8 cellular contexts compared by ENCODE assay signal in the genomic region with DNA sequence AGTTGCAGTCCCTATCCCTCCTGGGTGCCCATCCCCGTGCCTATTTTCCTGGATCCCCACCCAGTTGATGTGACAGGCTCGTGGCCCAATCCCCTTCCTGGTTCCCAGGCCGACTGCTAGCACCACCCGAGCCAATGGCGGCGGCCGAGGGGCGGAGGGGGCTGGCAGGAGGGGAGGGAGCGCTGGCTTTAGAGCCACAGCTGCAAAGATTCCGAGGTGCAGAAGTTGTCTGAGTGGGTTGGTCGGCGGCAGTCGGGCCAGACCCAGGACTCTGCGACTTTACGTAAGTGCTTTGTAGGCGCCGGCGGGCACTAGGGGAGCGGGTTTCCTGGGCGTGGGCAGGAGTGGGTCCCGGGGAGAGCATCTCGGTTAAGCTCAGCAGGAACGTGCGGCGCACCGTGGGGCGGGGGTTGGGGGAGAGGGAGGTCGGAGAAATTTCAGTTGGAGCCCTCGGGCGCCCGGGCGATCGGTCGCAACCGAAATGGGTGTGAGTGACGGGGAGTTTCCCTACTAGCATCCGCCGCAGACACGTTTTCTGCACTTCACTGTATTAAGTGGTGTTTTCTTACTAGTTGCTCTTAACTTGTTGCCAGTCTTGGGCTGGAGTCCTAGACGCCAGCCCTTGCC. TPM values are rescaled to one million over a fixed set of nuclear protein-coding genes. Genes with fewer than 3 reads are reported as not detected.
DNase-seq lines count a peak whose midpoint lies in the region; ATAC-seq, FAIRE-seq and TF ChIP-seq lines count a peak whose summit lies in the region.

A gene with protein sequence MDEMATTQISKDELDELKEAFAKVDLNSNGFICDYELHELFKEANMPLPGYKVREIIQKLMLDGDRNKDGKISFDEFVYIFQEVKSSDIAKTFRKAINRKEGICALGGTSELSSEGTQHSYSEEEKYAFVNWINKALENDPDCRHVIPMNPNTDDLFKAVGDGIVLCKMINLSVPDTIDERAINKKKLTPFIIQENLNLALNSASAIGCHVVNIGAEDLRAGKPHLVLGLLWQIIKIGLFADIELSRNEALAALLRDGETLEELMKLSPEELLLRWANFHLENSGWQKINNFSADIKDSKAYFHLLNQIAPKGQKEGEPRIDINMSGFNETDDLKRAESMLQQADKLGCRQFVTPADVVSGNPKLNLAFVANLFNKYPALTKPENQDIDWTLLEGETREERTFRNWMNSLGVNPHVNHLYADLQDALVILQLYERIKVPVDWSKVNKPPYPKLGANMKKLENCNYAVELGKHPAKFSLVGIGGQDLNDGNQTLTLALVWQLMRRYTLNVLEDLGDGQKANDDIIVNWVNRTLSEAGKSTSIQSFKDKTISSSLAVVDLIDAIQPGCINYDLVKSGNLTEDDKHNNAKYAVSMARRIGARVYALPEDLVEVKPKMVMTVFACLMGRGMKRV (plus strand): TSS at position 197 of the 627 bp plus-strand sequence. CDS start 49,077 bp downstream, outside the sequence.

- ATAC-seq in GM21723 (IDR thresholded peaks at IDR 0.05; ENCODE audit: unreplicated experiment): peak; percentile 67
- peak; percentile 61 to 85 (median 74) for ATAC-seq in natural killer cell

- FAIRE-seq in frontal cortex (lab: Jason Lieb, UNC): no peak
- no peak for FAIRE-seq in D721Med (lab: Jason Lieb, UNC)

- DNase-seq in DMS114 treated with DMSO at 0.1 percent for 48 hours (lab: John Stamatoyannopoulos, UW; ENCODE audit: unreplicated experiment) (peak; percentile 73), NCI-H1105 treated with DMSO at 0.1 percent for 48 hours (lab: John Stamatoyannopoulos, UW) (peak; percentile 62), frontal cortex (ENCODE audit: low spot score in 2 of 2) (peak; percentile 61 to 62), natural killer cell (no peak), AML-193 (lab: John Stamatoyannopoulos, UW) (no peak), D721Med (ENCODE audit: insufficient read length, low spot score) (no peak)
- peak; percentile 0 for DNase-seq in activated T-helper 1 cell treated with anti-CD3 and anti-CD28 coated beads, Interleukin-12 subunit alpha, Interleukin-12 subunit beta, Interleukin-2, Interleukin-4 antibody, amounts not matched to agents 30 ng/mL and 10 ng/mL and 1 ng/mL, durations not matched to agents 14 hours and 24 hours and 36 hours (ENCODE audit: low spot score)

- H3K27ac Mint-ChIP-seq in activated T-helper 1 cell treated with anti-CD3 and anti-CD28 coated beads, Interleukin-12 subunit alpha, Interleukin-12 subunit beta, Interleukin-2, Interleukin-4 antibody, amounts not matched to agents 30 ng/mL and 10 ng/mL and 1 ng/mL, durations not matched to agents 14 hours and 24 hours and 36 hours: no peak within 1 kb of the TSS
- H3K27ac Mint-ChIP-seq in natural killer cell: peak within 1 kb of the TSS in 1 of 2 donors; percentile 14

- TF ChIP-seq CTCF in natural killer cell (IDR thresholded peaks at IDR 0.05) (no peak), D721Med (IDR thresholded peaks at IDR 0.05; ENCODE audit: insufficient read depth, missing control alignments) (no peak)

- H3K4me3 Mint-ChIP-seq in activated T-helper 1 cell treated with anti-CD3 and anti-CD28 coated beads, Interleukin-12 subunit alpha, Interleukin-12 subunit beta, Interleukin-2, Interleukin-4 antibody, amounts not matched to agents 30 ng/mL and 10 ng/mL and 1 ng/mL, durations not matched to agents 14 hours and 24 hours and 36 hours: peak within 1 kb of the TSS; percentile 67
- H3K4me3 Mint-ChIP-seq in natural killer cell: peak within 1 kb of the TSS; percentile 73

- no peaks in the 10 kb centered on the region for H3K9me3 Mint-ChIP-seq in activated T-helper 1 cell treated with anti-CD3 and anti-CD28 coated beads, Interleukin-12 subunit alpha, Interleukin-12 subunit beta, Interleukin-2, Interleukin-4 antibody, amounts not matched to agents 30 ng/mL and 10 ng/mL and 1 ng/mL, durations not matched to agents 14 hours and 24 hours and 36 hours
- H3K9me3 Mint-ChIP-seq in natural killer cell: no peaks in the 10 kb centered on the region

- H3K36me3 Mint-ChIP-seq in activated T-helper 1 cell treated with anti-CD3 and anti-CD28 coated beads, Interleukin-12 subunit alpha, Interleukin-12 subunit beta, Interleukin-2, Interleukin-4 antibody, amounts not matched to agents 30 ng/mL and 10 ng/mL and 1 ng/mL, durations not matched to agents 14 hours and 24 hours and 36 hours (ENCODE audit: low read depth): no peaks in the 10 kb centered on the region
- H3K36me3 Mint-ChIP-seq in natural killer cell: no peaks in the 10 kb centered on the region

- intact Hi-C loops in activated T-helper 1 cell treated with anti-CD3 and anti-CD28 coated beads, Interleukin-12 subunit alpha, Interleukin-12 subunit beta, Interleukin-2, Interleukin-4 antibody, amounts not matched to agents 30 ng/mL and 10 ng/mL and 1 ng/mL, durations not matched to agents 14 hours and 24 hours and 36 hours (cut with micrococcal nuclease): loop anchor here (1.0 kb wide), 1 partner anchor 56 kb away; no protein-coding TSS in a partner anchor
- intact Hi-C loops in natural killer cell (cut with micrococcal nuclease): no loop called here

- peaks cover 10% of the 10 kb centered on the region for H3K27me3 Mint-ChIP-seq in activated T-helper 1 cell treated with anti-CD3 and anti-CD28 coated beads, Interleukin-12 subunit alpha, Interleukin-12 subunit beta, Interleukin-2, Interleukin-4 antibody, amounts not matched to agents 30 ng/mL and 10 ng/mL and 1 ng/mL, durations not matched to agents 14 hours and 24 hours and 36 hours (ENCODE audit: insufficient read depth)
- peaks cover 22 to 83% of the 10 kb centered on the region in 2 donors for H3K27me3 Mint-ChIP-seq in natural killer cell (ENCODE audit: low read depth in 2 of 2)

- no peaks in the 10 kb centered on the region for H3K4me1 Mint-ChIP-seq in activated T-helper 1 cell treated with anti-CD3 and anti-CD28 coated beads, Interleukin-12 subunit alpha, Interleukin-12 subunit beta, Interleukin-2, Interleukin-4 antibody, amounts not matched to agents 30 ng/mL and 10 ng/mL and 1 ng/mL, durations not matched to agents 14 hours and 24 hours and 36 hours (ENCODE audit: low read depth)
- peaks cover 0 to 11% of the 10 kb centered on the region in 2 donors for H3K4me1 Mint-ChIP-seq in natural killer cell

RNA-seq across cellular contexts. Expression of the gene that starts here (rescaled TPM):
- 1.4 TPM in 2 replicates for total RNA-seq in activated T-helper 1 cell treated with anti-CD3 and anti-CD28 coated beads, Interleukin-12 subunit alpha, Interleukin-12 subunit beta, Interleukin-2, Interleukin-4 antibody, amounts not matched to agents 30 ng/mL and 10 ng/mL and 1 ng/mL, durations not matched to agents 14 hours and 24 hours and 36 hours
- 76.2 TPM for total RNA-seq in frontal cortex
- total RNA-seq in natural killer cell: under 1 TPM in 1 of 3 donors, not detected in 2; 0.54 TPM

Comparison
In these comparisons a context has a peak if more than half of its experiments do, and no peak if none do; other contexts are left out.
1. RNA of the gene that starts here (total RNA-seq): 76.2 TPM in frontal cortex (single experiment); 1.4 TPM in activated T-helper 1 cell treated with anti-CD3 and anti-CD28 coated beads, Interleukin-12 subunit alpha, Interleukin-12 subunit beta, Interleukin-2, Interleukin-4 antibody, amounts not matched to agents 30 ng/mL and 10 ng/mL and 1 ng/mL, durations not matched to agents 14 hours and 24 hours and 36 hours and 0.54 TPM in natural killer cell; every median in the first group is over 10 times any median in the second.
2. Peak in ATAC-seq in natural killer cell; RNA of the gene not detected or under 1 TPM.
3. DNase-seq: peak in DMS114 treated with DMSO at 0.1 percent for 48 hours (single experiment), NCI-H1105 treated with DMSO at 0.1 percent for 48 hours (single experiment), activated T-helper 1 cell treated with anti-CD3 and anti-CD28 coated beads, Interleukin-12 subunit alpha, Interleukin-12 subunit beta, Interleukin-2, Interleukin-4 antibody, amounts not matched to agents 30 ng/mL and 10 ng/mL and 1 ng/mL, durations not matched to agents 14 hours and 24 hours and 36 hours (single experiment) and frontal cortex (2 of 2); none in natural killer cell (single experiment), AML-193 (0 of 2) and D721Med (single experiment).